Comparison of ENCODE assay signal across 2 cellular contexts in the genomic region with DNA sequence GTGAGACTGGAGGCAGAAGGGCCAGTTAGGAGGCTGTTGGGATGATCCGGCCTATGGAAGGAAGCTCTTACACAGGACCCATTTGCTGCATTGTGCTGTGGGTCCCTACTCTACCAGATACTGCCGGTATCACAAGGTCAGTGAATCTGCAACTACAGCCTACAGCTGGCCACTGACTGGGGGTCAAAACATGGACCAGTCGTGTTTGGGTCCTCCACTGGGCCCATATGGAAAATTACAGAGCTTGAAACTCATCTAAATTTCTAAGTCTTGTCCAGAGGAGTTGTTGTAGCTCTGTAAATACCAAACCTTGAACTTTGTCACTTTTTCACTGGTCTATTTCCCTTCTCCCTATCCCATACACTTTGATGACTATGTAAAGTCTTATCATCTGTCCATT.
TF ChIP-seq lines count a peak whose summit lies in the region.

No MANE protein-coding gene starts in this region.

TF ChIP-seq in HepG2, 621 proteins besides CTCF, POLR2A, EP300 and RAD21 (continues in another document):
- TF ChIP-seq ZNF770 (CRISPR knock-in tag; IDR thresholded peaks at IDR 0.05) (peak; percentile 74; the same call in 1 of the 2 replicates), HNF4G (IDR thresholded peaks at IDR 0.05; ENCODE audit: borderline replicate concordance, low read depth, low read length) (peak; percentile 42; the same call in 1 of the 2 replicates), HNF4G (CRISPR knock-in tag; IDR thresholded peaks at IDR 0.05; ENCODE audit: borderline replicate concordance, low read depth) (no peak), ZNF292 (CRISPR knock-in tag; IDR thresholded peaks at IDR 0.05; ENCODE audit: borderline replicate concordance, low read depth) (0 out of 2 replicates have a peak, but pooled peaks have one; percentile 21), GATAD2A (CRISPR knock-in tag; IDR thresholded peaks at IDR 0.05) (0 out of 2 replicates have a peak, but pooled peaks have one; percentile 30), POGZ (CRISPR knock-in tag; IDR thresholded peaks at IDR 0.05) (peak; percentile 50; the same call in 1 of the 2 replicates), ZNF205 (CRISPR knock-in tag; IDR thresholded peaks at IDR 0.05) (peak; percentile 99), CREBL2 (CRISPR knock-in tag; IDR thresholded peaks at IDR 0.05; ENCODE audit: borderline replicate concordance) (no peak), ZMYM4 (CRISPR knock-in tag; IDR thresholded peaks at IDR 0.05) (peak; percentile 31; the same call in 1 of the 2 replicates), HNF4A (CRISPR knock-in tag; IDR thresholded peaks at IDR 0.05) (peak; percentile 61), FLYWCH1 (CRISPR knock-in tag; IDR thresholded peaks at IDR 0.05) (no peak), MEIS1 (CRISPR knock-in tag; IDR thresholded peaks at IDR 0.05; ENCODE audit: borderline replicate concordance) (no peak)
- TF ChIP-seq, protein P1, sequence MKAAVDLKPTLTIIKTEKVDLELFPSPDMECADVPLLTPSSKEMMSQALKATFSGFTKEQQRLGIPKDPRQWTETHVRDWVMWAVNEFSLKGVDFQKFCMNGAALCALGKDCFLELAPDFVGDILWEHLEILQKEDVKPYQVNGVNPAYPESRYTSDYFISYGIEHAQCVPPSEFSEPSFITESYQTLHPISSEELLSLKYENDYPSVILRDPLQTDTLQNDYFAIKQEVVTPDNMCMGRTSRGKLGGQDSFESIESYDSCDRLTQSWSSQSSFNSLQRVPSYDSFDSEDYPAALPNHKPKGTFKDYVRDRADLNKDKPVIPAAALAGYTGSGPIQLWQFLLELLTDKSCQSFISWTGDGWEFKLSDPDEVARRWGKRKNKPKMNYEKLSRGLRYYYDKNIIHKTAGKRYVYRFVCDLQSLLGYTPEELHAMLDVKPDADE (CRISPR knock-in tag; IDR thresholded peaks at IDR 0.05) = no peak
- TF ChIP-seq, protein P2, sequence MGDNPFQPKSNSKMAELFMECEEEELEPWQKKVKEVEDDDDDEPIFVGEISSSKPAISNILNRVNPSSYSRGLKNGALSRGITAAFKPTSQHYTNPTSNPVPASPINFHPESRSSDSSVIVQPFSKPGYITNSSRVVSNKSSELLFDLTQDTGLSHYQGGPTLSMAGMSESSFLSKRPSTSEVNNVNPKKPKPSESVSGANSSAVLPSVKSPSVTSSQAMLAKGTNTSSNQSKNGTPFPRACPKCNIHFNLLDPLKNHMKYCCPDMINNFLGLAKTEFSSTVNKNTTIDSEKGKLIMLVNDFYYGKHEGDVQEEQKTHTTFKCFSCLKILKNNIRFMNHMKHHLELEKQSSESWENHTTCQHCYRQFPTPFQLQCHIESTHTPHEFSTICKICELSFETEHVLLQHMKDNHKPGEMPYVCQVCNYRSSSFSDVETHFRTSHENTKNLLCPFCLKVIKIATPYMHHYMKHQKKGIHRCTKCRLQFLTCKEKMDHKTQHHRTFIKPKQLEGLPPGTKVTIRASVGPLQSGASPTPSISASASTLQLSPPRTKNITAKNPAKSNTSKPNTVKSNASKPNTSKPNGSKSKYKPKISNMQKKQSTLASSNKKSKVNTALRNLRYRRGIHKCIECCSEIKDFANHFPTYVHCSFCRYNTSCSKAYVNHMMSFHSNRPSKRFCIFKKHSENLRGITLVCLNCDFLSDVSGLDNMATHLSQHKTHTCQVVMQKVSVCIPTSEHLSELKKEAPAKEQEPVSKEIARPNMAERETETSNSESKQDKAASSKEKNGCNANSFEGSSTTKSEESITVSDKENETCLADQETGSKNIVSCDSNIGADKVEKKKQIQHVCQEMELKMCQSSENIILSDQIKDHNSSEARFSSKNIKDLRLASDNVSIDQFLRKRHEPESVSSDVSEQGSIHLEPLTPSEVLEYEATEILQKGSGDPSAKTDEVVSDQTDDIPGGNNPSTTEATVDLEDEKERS (CRISPR knock-in tag; IDR thresholded peaks at IDR 0.05) = no peak
- TF ChIP-seq, protein P3, sequence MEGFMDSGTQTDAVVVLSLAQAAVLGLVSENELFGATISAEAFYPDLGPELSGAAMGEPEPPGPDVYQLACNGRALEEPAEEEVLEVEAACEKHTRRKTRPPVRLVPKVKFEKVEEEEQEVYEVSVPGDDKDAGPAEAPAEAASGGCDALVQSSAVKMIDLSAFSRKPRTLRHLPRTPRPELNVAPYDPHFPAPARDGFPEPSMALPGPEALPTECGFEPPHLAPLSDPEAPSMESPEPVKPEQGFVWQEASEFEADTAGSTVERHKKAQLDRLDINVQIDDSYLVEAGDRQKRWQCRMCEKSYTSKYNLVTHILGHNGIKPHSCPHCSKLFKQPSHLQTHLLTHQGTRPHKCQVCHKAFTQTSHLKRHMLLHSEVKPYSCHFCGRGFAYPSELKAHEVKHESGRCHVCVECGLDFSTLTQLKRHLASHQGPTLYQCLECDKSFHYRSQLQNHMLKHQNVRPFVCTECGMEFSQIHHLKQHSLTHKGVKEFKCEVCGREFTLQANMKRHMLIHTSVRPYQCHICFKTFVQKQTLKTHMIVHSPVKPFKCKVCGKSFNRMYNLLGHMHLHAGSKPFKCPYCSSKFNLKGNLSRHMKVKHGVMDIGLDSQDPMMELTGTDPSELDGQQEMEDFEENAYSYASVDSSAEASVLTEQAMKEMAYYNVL (CRISPR knock-in tag; IDR thresholded peaks at IDR 0.05; ENCODE audit: borderline replicate concordance) = 0 out of 2 replicates have a peak, but pooled peaks have one; percentile 35

TF ChIP-seq in H1, 55 proteins besides CTCF, POLR2A, EP300 and RAD21:
- TF ChIP-seq, protein P4, sequence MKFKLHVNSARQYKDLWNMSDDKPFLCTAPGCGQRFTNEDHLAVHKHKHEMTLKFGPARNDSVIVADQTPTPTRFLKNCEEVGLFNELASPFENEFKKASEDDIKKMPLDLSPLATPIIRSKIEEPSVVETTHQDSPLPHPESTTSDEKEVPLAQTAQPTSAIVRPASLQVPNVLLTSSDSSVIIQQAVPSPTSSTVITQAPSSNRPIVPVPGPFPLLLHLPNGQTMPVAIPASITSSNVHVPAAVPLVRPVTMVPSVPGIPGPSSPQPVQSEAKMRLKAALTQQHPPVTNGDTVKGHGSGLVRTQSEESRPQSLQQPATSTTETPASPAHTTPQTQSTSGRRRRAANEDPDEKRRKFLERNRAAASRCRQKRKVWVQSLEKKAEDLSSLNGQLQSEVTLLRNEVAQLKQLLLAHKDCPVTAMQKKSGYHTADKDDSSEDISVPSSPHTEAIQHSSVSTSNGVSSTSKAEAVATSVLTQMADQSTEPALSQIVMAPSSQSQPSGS (IDR thresholded peaks at IDR 0.05; ENCODE audit: low read length) = no peak
- no peak for TF ChIP-seq CHD2 (IDR thresholded peaks at IDR 0.05; ENCODE audit: low read length)
- no peak for TF ChIP-seq RNF2 (IDR thresholded peaks at IDR 0.05; ENCODE audit: borderline replicate concordance, low read depth, low read length, missing control alignments, poor library complexity, severe bottlenecking)
- no peak for TF ChIP-seq CBX5 (IDR thresholded peaks at IDR 0.05; ENCODE audit: low read depth, low read length)
- TF ChIP-seq FOSL1 (IDR thresholded peaks at IDR 0.05; ENCODE audit: insufficient read depth, low read depth, low read length) = no peak
- TF ChIP-seq YY1 (IDR thresholded peaks at IDR 0.05; ENCODE audit: low read depth, low read length) = no peak
- TF ChIP-seq RBBP5 (IDR thresholded peaks at IDR 0.05; ENCODE audit: borderline replicate concordance, low read depth, low read length) = no peak
- TF ChIP-seq KDM4A (IDR thresholded peaks at IDR 0.05; ENCODE audit: low read depth, low read length, severe bottlenecking) = no peak
- TF ChIP-seq SP1 (IDR thresholded peaks at IDR 0.05; ENCODE audit: low read depth, low read length) = no peak
- no peak for TF ChIP-seq SP2 (IDR thresholded peaks at IDR 0.05; ENCODE audit: low read length)
- TF ChIP-seq SIX5 (IDR thresholded peaks at IDR 0.05; ENCODE audit: low read depth, low read length) = no peak
- no peak for TF ChIP-seq RXRA (IDR thresholded peaks at IDR 0.05; ENCODE audit: insufficient read depth, low read depth, low read length)
- no peak for TF ChIP-seq EGR1 (IDR thresholded peaks at IDR 0.05; ENCODE audit: borderline replicate concordance, low read depth, low read length)
- TF ChIP-seq TAF1 (IDR thresholded peaks at IDR 0.05; ENCODE audit: low read depth, low read length) = no peak
- no peak for TF ChIP-seq ASH2L (IDR thresholded peaks at IDR 0.05; ENCODE audit: low read length)
- TF ChIP-seq HDAC2 (IDR thresholded peaks at IDR 0.05; ENCODE audit: borderline replicate concordance in 1 of 2, low read depth in 2 of 2, low read length in 2 of 2) = no peak
- no peak for TF ChIP-seq TBP (IDR thresholded peaks at IDR 0.05; ENCODE audit: low read depth, low read length)
- no peak for TF ChIP-seq TCF12 (IDR thresholded peaks at IDR 0.05; ENCODE audit: low read depth, low read length)
- TF ChIP-seq, protein P5, sequence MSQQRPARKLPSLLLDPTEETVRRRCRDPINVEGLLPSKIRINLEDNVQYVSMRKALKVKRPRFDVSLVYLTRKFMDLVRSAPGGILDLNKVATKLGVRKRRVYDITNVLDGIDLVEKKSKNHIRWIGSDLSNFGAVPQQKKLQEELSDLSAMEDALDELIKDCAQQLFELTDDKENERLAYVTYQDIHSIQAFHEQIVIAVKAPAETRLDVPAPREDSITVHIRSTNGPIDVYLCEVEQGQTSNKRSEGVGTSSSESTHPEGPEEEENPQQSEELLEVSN (IDR thresholded peaks at IDR 0.05) = no peak
